In genomic region chr1:66532798-66533783, GRCh38 we compare ENCODE assay signal across 8 cellular contexts. TPM values are rescaled to one million over a fixed set of nuclear protein-coding genes. Genes with fewer than 3 reads are reported as not detected.
DNase-seq lines count a peak whose midpoint lies in the region; ATAC-seq, FAIRE-seq and TF ChIP-seq lines count a peak whose summit lies in the region.

No MANE protein-coding gene starts in this region.

- no peaks in the 10 kb centered on the region for H3K27me3 ChIP-seq in kidney epithelial cell (ENCODE audit: control insufficient read depth, insufficient read depth, low read length)

- H3K27ac Mint-ChIP-seq in stimulated activated effector memory CD8-positive, alpha-beta T cell treated with anti-CD3 and anti-CD28 coated beads, Interleukin-12 subunit alpha, Interleukin-12 subunit beta, amount 100 ng/mL, for 72 hours = no peak overlapping the region

- TF ChIP-seq POLR2A in GM12891 (IDR thresholded peaks at IDR 0.05; ENCODE audit: low read depth, low read length) = no peak

- no peak for FAIRE-seq in GM12891 (lab: Jason Lieb, UNC)

- H3K4me1 Mint-ChIP-seq in stimulated activated effector memory CD8-positive, alpha-beta T cell treated with anti-CD3 and anti-CD28 coated beads, Interleukin-12 subunit alpha, Interleukin-12 subunit beta, amount 100 ng/mL, for 72 hours = peaks cover 18% of the 10 kb centered on the region

- H3K4me3 Mint-ChIP-seq in stimulated activated effector memory CD8-positive, alpha-beta T cell treated with anti-CD3 and anti-CD28 coated beads, Interleukin-12 subunit alpha, Interleukin-12 subunit beta, amount 100 ng/mL, for 72 hours = peak overlapping the region; percentile 48

- ATAC-seq in stimulated activated effector memory CD8-positive, alpha-beta T cell treated with anti-CD3 and anti-CD28 coated beads, Interleukin-12 subunit alpha, Interleukin-12 subunit beta, amount 100 ng/mL, for 72 hours = peak; percentile 49
- ATAC-seq in GM21381 (IDR thresholded peaks at IDR 0.05; ENCODE audit: unreplicated experiment) = no peak

- H3K9me3 Mint-ChIP-seq in stimulated activated effector memory CD8-positive, alpha-beta T cell treated with anti-CD3 and anti-CD28 coated beads, Interleukin-12 subunit alpha, Interleukin-12 subunit beta, amount 100 ng/mL, for 72 hours = no peaks in the 10 kb centered on the region

- TF ChIP-seq CTCF in kidney epithelial cell (IDR thresholded peaks at IDR 0.05; ENCODE audit: insufficient read depth, low read length, poor library complexity, severe bottlenecking) = no peak

- H3K36me3 ChIP-seq in kidney epithelial cell (ENCODE audit: control insufficient read depth, insufficient read depth, low read length) = no peaks in the 10 kb centered on the region

- H3K27ac ChIP-seq in cingulate gyrus (ENCODE audit: low read depth, low read length) = peak overlapping the region; percentile 93

- peak overlapping the region; percentile 62 for H3K4me3 ChIP-seq in kidney epithelial cell (ENCODE audit: low read depth, low read length)

- DNase-seq in DMS79 (lab: John Stamatoyannopoulos, UW) = peak; percentile 69
- DNase-seq in NCI-H526 treated with DMSO at 0.1 percent for 48 hours (lab: John Stamatoyannopoulos, UW) = peak; percentile 43
- DNase-seq in kidney epithelial cell (ENCODE audit: low read depth) = peak; percentile 83
- DNase-seq in stimulated activated effector memory CD8-positive, alpha-beta T cell treated with anti-CD3 and anti-CD28 coated beads, Interleukin-12 subunit alpha, Interleukin-12 subunit beta, amount 100 ng/mL, for 72 hours (ENCODE audit: low spot score in 2 of 2) = no peak
- no peak for DNase-seq in GM12891 (ENCODE audit: insufficient read length, low spot score)
- DNase-seq in MV-4-11 (lab: John Stamatoyannopoulos, UW) = no peak

- H3K36me3 Mint-ChIP-seq in stimulated activated effector memory CD8-positive, alpha-beta T cell treated with anti-CD3 and anti-CD28 coated beads, Interleukin-12 subunit alpha, Interleukin-12 subunit beta, amount 100 ng/mL, for 72 hours = no peaks in the 10 kb centered on the region

TF ChIP-seq in GM12891, 5 proteins besides CTCF, POLR2A, EP300 and RAD21:
- TF ChIP-seq POU2F2 (IDR thresholded peaks at IDR 0.05; ENCODE audit: low read depth, low read length) (no peak), POLR2AphosphoS5 (IDR thresholded peaks at IDR 0.05; ENCODE audit: low read depth, low read length) (no peak), TAF1 (IDR thresholded peaks at IDR 0.05; ENCODE audit: low read depth, low read length) (no peak), SPI1 (IDR thresholded peaks at IDR 0.05; ENCODE audit: low read depth, low read length) (no peak), PAX5 (IDR thresholded peaks at IDR 0.05; ENCODE audit: insufficient read depth, low read length, severe bottlenecking) (no peak)

RNA-seq across cellular contexts. Expression of gene SGIP1, which starts 0.9 kb away (rescaled TPM):
- 6.9 and 9.4 TPM in 2 replicates for total RNA-seq in kidney epithelial cell
- not detected for polyA plus RNA-seq in GM12891 (2012; ENCODE audit: low read depth, missing spikeins)

Comparison
In these comparisons a context has a peak if more than half of its experiments do, and no peak if none do; other contexts are left out.
1. DNase-seq: peak in DMS79 (single experiment), NCI-H526 treated with DMSO at 0.1 percent for 48 hours (single experiment) and kidney epithelial cell (single experiment); none in stimulated activated effector memory CD8-positive, alpha-beta T cell treated with anti-CD3 and anti-CD28 coated beads, Interleukin-12 subunit alpha, Interleukin-12 subunit beta, amount 100 ng/mL, for 72 hours (0 of 2), GM12891 (single experiment) and MV-4-11 (single experiment).